Comparison of ENCODE assay signal across 34 cellular contexts in the genomic region with DNA sequence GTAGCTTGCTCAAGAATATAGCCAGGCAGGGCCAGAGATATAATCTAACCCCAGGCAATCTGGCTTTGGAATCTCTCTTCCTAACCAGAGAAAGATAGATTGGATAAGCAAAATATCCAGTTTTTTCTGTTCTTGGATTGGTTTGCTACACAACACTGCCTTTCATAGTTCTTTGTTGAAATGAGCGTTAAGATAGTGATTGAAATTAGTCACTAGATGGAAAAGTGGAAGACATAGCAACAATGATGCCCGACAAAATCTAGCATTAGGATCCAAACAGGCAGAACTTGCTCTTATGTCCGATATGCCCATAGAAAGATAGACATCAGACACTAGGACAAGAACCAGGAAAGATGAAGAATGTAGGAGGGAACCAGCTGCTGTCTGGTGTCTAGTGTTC.
"Had no signal": no experiment of that assay in that cellular context is flagged by ENCODE, and none has a peak within 500 bp of the region (broad histone marks: within the 10 kb centered on the region; RNA-seq: fewer than 3 reads in every experiment).

No MANE protein-coding gene starts in this region.

- H3K36me3 ChIP-seq: MG63 had no signal

- DNase-seq: Karpas-422, Kasumi-1, MG63, MM.1S, MV-4-11, NCI-H1048, NCI-H1092, NCI-H1092 treated with DMSO at 0.1 percent for 48 hours, NCI-H1105, NCI-H1105 treated with DMSO at 0.1 percent for 48 hours, NCI-H1417, NCI-H1417 treated with DMSO at 0.1 percent for 48 hours, NCI-H1436, NCI-H1436 treated with DMSO at 0.1 percent for 48 hours, NCI-H146, NCI-H1694, NCI-H1694 treated with DMSO at 0.1 percent for 48 hours, NCI-H187, NCI-H187 treated with DMSO at 0.1 percent for 48 hours, NCI-H1930, NCI-H2029, NCI-H2029 treated with DMSO at 0.1 percent for 48 hours, NCI-H2081, NCI-H2081 treated with DMSO at 0.1 percent for 48 hours, NCI-H2107, NCI-H2171, NCI-H2171 treated with DMSO at 0.1 percent for 48 hours, NCI-H2227 treated with DMSO at 0.1 percent for 48 hours, NCI-H226, NCI-H345, NCI-H446, NCI-H446 treated with DMSO at 0.1 percent for 48 hours, NCI-H510A, NCI-H510A treated with DMSO at 0.1 percent for 48 hours had no signal

- H3K4me3 ChIP-seq: MG63 had no signal

- H3K9me3 ChIP-seq: MG63 had no signal

- H3K27me3 ChIP-seq: MG63 had no signal
